Comparison of ENCODE assay signal across 18 cellular contexts in genomic region chr9:7089391-7089790, GRCh38.
DNase-seq lines count a peak whose midpoint lies in the region; ATAC-seq and TF ChIP-seq lines count a peak whose summit lies in the region.
"Had no signal": no experiment of that assay in that cellular context is flagged by ENCODE, and none has a peak within 500 bp of the region (broad histone marks: within the 10 kb centered on the region; RNA-seq: fewer than 3 reads in every experiment).

No MANE protein-coding gene starts in this region.

- WGBS in right cardiac atrium, result 51% methylated on average over 3 of the region's 3 CpGs

- peak; percentile 34 to 59 for ATAC-seq in left cardiac atrium
- ATAC-seq in right cardiac atrium, result no peak
- ATAC-seq: HCT116 had no signal

- H3K27me3 ChIP-seq in right cardiac atrium (ENCODE audit: control insufficient read depth, insufficient read depth), result no peaks in the 10 kb centered on the region
- H3K27me3 ChIP-seq: BLaER1 had no signal

- no peaks in the 10 kb centered on the region for H3K36me3 ChIP-seq in SK-N-MC (ENCODE audit: insufficient read depth, low read length)

- H3K27ac Mint-ChIP-seq in nephron, result peak overlapping the region in 2 of 3 experiments; percentile 11 to 12
- H3K27ac Mint-ChIP-seq: CD14-positive monocyte, HFFc6 had no signal

- no peaks in the 10 kb centered on the region for H3K36me3 Mint-ChIP-seq in nephron (ENCODE audit: low read depth)

- H3K4me3 ChIP-seq in right cardiac atrium (ENCODE audit: low read length), result no peak overlapping the region
- peak overlapping the region; percentile 52 for H3K4me3 ChIP-seq in SK-N-MC
- H3K4me3 ChIP-seq: BLaER1 had no signal

- no peaks in the 10 kb centered on the region for H3K27me3 Mint-ChIP-seq in nephron (ENCODE audit: low read depth)
- H3K27me3 Mint-ChIP-seq: CD4-positive, alpha-beta memory T cell had no signal

- DNase-seq in left cardiac atrium, result no peak
- DNase-seq in right cardiac atrium, result no peak
- peak; percentile 24 for DNase-seq in SK-N-MC (ENCODE audit: low read depth, low spot score)
- DNase-seq in NOMO-1 (lab: John Stamatoyannopoulos, UW; ENCODE audit: unreplicated experiment in 2 of 2), result no peak
- no peak for DNase-seq in dermis blood vessel endothelial cell
- DNase-seq in activated T-cell treated with anti-CD3 and anti-CD28 coated beads, Interleukin-2, amount 50 U/mL, for 48 hours, result no peak
- DNase-seq: 8988T; CD4-positive, alpha-beta memory T cell; DMS153; DMS79; GDM1; GOT3; HFFc6 had no signal

- intact Hi-C loops in left cardiac atrium (cut with DNase I), result no loop called here
- intact Hi-C loops in right cardiac atrium (cut with DNase I), result no loop called here

- no peaks in the 10 kb centered on the region for H3K9me3 Mint-ChIP-seq in nephron
- H3K9me3 Mint-ChIP-seq: CD14-positive monocyte, HFFc6 had no signal

- no peak overlapping the region for H3K9ac ChIP-seq in SK-N-MC (ENCODE audit: insufficient read length)
- H3K9ac ChIP-seq: BLaER1 had no signal

- no peaks in the 10 kb centered on the region for H3K4me1 ChIP-seq in right cardiac atrium (ENCODE audit: control insufficient read depth, insufficient read depth, low read length)

- H3K4me3 Mint-ChIP-seq in nephron, result no peak overlapping the region
- H3K4me3 Mint-ChIP-seq: CD14-positive monocyte; CD4-positive, alpha-beta memory T cell; HFFc6 had no signal

- TF ChIP-seq CTCF in nephron (IDR thresholded peaks at IDR 0.05; ENCODE audit: unreplicated experiment in 3 of 3), result no peak

- H3K27ac ChIP-seq in right cardiac atrium (ENCODE audit: low read length) (no peak overlapping the region), SK-N-MC (peak overlapping the region; percentile 37; the same call in 1 of the 2 replicates)
- H3K27ac ChIP-seq: BLaER1, HL-60 had no signal

- no peaks in the 10 kb centered on the region for H3K9me3 ChIP-seq in right cardiac atrium (ENCODE audit: control insufficient read depth, low read length)
- H3K9me3 ChIP-seq in SK-N-MC (ENCODE audit: low read depth, low read length), result no peaks in the 10 kb centered on the region
- H3K9me3 ChIP-seq: BLaER1 had no signal

- H3K4me1 Mint-ChIP-seq in nephron, result peaks cover 21% of the 10 kb centered on the region
- H3K4me1 Mint-ChIP-seq: CD14-positive monocyte had no signal

Comparison
In these comparisons a context has a peak if more than half of its experiments do, and no peak if none do; other contexts are left out.
1. ATAC-seq: peak in left cardiac atrium (2 of 2); none in right cardiac atrium (0 of 2).